In genomic region chr3:169558371-169558770, GRCh38 we compare ENCODE assay signal across 20 cellular contexts.
A peak's percentile ranks its signal among the peaks of the same experiment; 100 is the strongest.
DNase-seq lines count a peak whose midpoint lies in the region; ATAC-seq and TF ChIP-seq lines count a peak whose summit lies in the region.
"Had no signal": no experiment of that assay in that cellular context is flagged by ENCODE, and none has a peak within 500 bp of the region (broad histone marks: within the 10 kb centered on the region; RNA-seq: fewer than 3 reads in every experiment).

No MANE protein-coding gene starts in this region.

- no peaks in the 10 kb centered on the region for H3K9me3 Mint-ChIP-seq in chondrocyte (ENCODE audit: low read depth)
- H3K9me3 Mint-ChIP-seq: CD4-positive, CD25-positive, alpha-beta regulatory T cell; T-cell had no signal

- H3K4me1 ChIP-seq in fibroblast of lung (ENCODE audit: control insufficient read depth, extremely low read depth, insufficient read depth, low read length): no peaks in the 10 kb centered on the region

- TF ChIP-seq CTCF in fibroblast of lung (conservative IDR thresholded peaks at IDR 0.05 in 1 of 2, IDR thresholded peaks at IDR 0.05 in 1 of 2; ENCODE audit: low read depth in 1 of 2, low read length in 2 of 2) (no peak), chondrocyte (IDR thresholded peaks at IDR 0.05) (no peak)

- H3K36me3 ChIP-seq in fibroblast of lung (ENCODE audit: control insufficient read depth, insufficient read depth, low read length): no peaks in the 10 kb centered on the region
- H3K36me3 ChIP-seq: BE2C had no signal

- no peak overlapping the region for H3K27ac Mint-ChIP-seq in chondrocyte (ENCODE audit: unreplicated experiment)
- H3K27ac Mint-ChIP-seq: CD4-positive, CD25-positive, alpha-beta regulatory T cell; T-cell had no signal

- H3K4me3 Mint-ChIP-seq in chondrocyte (ENCODE audit: unreplicated experiment): no peak overlapping the region
- H3K4me3 Mint-ChIP-seq: CD4-positive, CD25-positive, alpha-beta regulatory T cell; T-cell had no signal

- H4K20me1 ChIP-seq in fibroblast of lung (ENCODE audit: control insufficient read depth, extremely low read depth, insufficient read depth, low read length): no peaks in the 10 kb centered on the region

- peak overlapping the region; percentile 37 for H3K4me2 ChIP-seq in fibroblast of lung (ENCODE audit: extremely low read depth, insufficient read depth, low read length)
- H3K4me2 ChIP-seq: KMS-11 had no signal

- ATAC-seq in GM18502 (IDR thresholded peaks at IDR 0.05; ENCODE audit: poor library complexity, unreplicated experiment): no peak
- ATAC-seq: T-cell had no signal

- H3K4me1 Mint-ChIP-seq in chondrocyte (ENCODE audit: low read depth): peaks cover 15% of the 10 kb centered on the region
- H3K4me1 Mint-ChIP-seq: CD4-positive, CD25-positive, alpha-beta regulatory T cell; T-cell had no signal

- no peaks in the 10 kb centered on the region for H3K9me3 ChIP-seq in fibroblast of lung (ENCODE audit: control insufficient read depth, insufficient read depth, low read depth, low read length)
- H3K9me3 ChIP-seq: BE2C had no signal

- no peak overlapping the region for H3K27ac ChIP-seq in fibroblast of lung (ENCODE audit: insufficient read depth, low read length)
- H3K27ac ChIP-seq: HL-60, KMS-11, SK-N-MC had no signal

- no peaks in the 10 kb centered on the region for H3K79me2 ChIP-seq in fibroblast of lung (ENCODE audit: control insufficient read depth, insufficient read depth, low read length)

- H3K9ac ChIP-seq in fibroblast of lung (ENCODE audit: insufficient read depth, low read length): no peak overlapping the region
- H3K9ac ChIP-seq: KMS-11 had no signal

- no peak overlapping the region for H2AFZ ChIP-seq in fibroblast of lung (ENCODE audit: low read length)

- DNase-seq in NCI-H748 (lab: John Stamatoyannopoulos, UW; ENCODE audit: unreplicated experiment): peak; percentile 14
- DNase-seq in NCI-H748 treated with DMSO at 0.1 percent for 48 hours (lab: John Stamatoyannopoulos, UW): no peak
- DNase-seq in NCI-H69 (lab: John Stamatoyannopoulos, UW): peak; percentile 70
- peak in 1 of 2 donors; percentile 47 for DNase-seq in fibroblast of lung (ENCODE audit: low read depth in 2 of 2)
- no peak for DNase-seq in putamen (ENCODE audit: low spot score)
- no peak for DNase-seq in chondrocyte (ENCODE audit: low spot score)
- DNase-seq in stimulated activated CD4-positive, alpha-beta T cell treated with anti-CD3 and anti-CD28 coated beads, Interleukin-2, amount 100 ng/mL, for 24 hours: no peak
- DNase-seq: BE2C; CD4-positive, CD25-positive, alpha-beta regulatory T cell; DMS53; MV-4-11; NCI-H2107; NCI-H226; NCI-H524 treated with DMSO at 0.1 percent for 48 hours; SHP77; T-cell had no signal

- no peaks in the 10 kb centered on the region for H3K27me3 ChIP-seq in fibroblast of lung (ENCODE audit: control insufficient read depth, insufficient read depth, low read length)
- H3K27me3 ChIP-seq: BE2C had no signal

- H3K27me3 Mint-ChIP-seq in chondrocyte (ENCODE audit: low read depth): no peaks in the 10 kb centered on the region
- H3K27me3 Mint-ChIP-seq: CD4-positive, CD25-positive, alpha-beta regulatory T cell; T-cell had no signal

- no peak overlapping the region for H3K4me3 ChIP-seq in fibroblast of lung (replicated peaks in 1 of 4; ENCODE audit: control extremely low read depth in 1 of 4, insufficient read depth in 1 of 4, low read depth in 3 of 4, low read length in 4 of 4)
- H3K4me3 ChIP-seq: SK-N-MC had no signal

- H3K36me3 Mint-ChIP-seq in chondrocyte (ENCODE audit: low read depth): no peaks in the 10 kb centered on the region
- H3K36me3 Mint-ChIP-seq: CD4-positive, CD25-positive, alpha-beta regulatory T cell; T-cell had no signal

Comparison
In these comparisons a context has a peak if more than half of its experiments do, and no peak if none do; other contexts are left out.
1. DNase-seq: peak in NCI-H748 (single experiment) and NCI-H69 (single experiment); none in NCI-H748 treated with DMSO at 0.1 percent for 48 hours (single experiment), putamen (single experiment), chondrocyte (single experiment) and stimulated activated CD4-positive, alpha-beta T cell treated with anti-CD3 and anti-CD28 coated beads, Interleukin-2, amount 100 ng/mL, for 24 hours (0 of 2).